1 cellular context compared by ENCODE assay signal in genomic region chr2:64818650-64819032, GRCh38.
TF ChIP-seq lines count a peak whose summit lies in the region.

No MANE protein-coding gene starts in this region.

TF ChIP-seq in H1, 55 proteins besides CTCF, POLR2A, EP300 and RAD21 (continued from another document):
- TF ChIP-seq TCF12 (IDR thresholded peaks at IDR 0.05; ENCODE audit: low read depth, low read length) (no peak), RBBP5 (IDR thresholded peaks at IDR 0.05; ENCODE audit: borderline replicate concordance, low read depth, low read length) (no peak), TAF1 (IDR thresholded peaks at IDR 0.05; ENCODE audit: low read depth, low read length) (no peak), MAX (IDR thresholded peaks at IDR 0.05) (no peak), PHF8 (conservative IDR thresholded peaks at IDR 0.05; ENCODE audit: low read depth, low read length) (no peak), BACH1 (IDR thresholded peaks at IDR 0.05; ENCODE audit: low read length) (no peak)
